8 cellular contexts compared by ENCODE assay signal in the genomic region with DNA sequence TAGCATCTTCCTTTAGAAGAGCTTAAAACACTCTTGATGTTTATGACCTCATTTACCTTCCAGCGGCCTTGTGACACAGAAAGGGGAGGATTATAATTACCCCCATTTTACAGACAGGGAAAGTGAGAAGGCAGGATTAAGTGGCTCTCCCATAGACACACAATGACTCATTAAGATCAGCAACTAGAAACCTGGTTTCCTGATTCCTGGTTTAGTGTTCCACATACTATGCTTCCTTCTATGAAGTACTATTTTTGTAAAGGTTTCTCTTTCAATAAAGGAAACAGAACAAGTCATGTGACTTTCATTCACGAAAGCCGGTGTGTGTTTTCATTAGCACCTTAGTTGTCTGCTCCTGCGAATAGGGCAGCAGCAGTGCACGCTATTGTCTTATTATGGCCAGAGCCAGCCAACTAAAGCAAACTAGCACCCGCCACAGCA. TPM values are rescaled to one million over a fixed set of nuclear protein-coding genes. Genes with fewer than 3 reads are reported as not detected.
A peak's percentile ranks its signal among the peaks of the same experiment; 100 is the strongest.
DNase-seq lines count a peak whose midpoint lies in the region.

No MANE protein-coding gene starts in this region.

- DNase-seq in NCI-H1105 treated with DMSO at 0.1 percent for 48 hours (lab: John Stamatoyannopoulos, UW) (peak; percentile 19), NCI-H1105 (lab: John Stamatoyannopoulos, UW) (no peak), OCI-M1 (lab: John Stamatoyannopoulos, UW) (peak; percentile 61), dermis blood vessel endothelial cell (peak; percentile 42), renal cortical epithelial cell (ENCODE audit: low read depth) (peak; percentile 88), GOT3 (lab: John Stamatoyannopoulos, UW) (no peak), cerebellum (ENCODE audit: low spot score) (no peak)
- DNase-seq in activated effector memory CD4-positive, alpha-beta T cell treated with Interleukin-2 at 50 U/mL for 16 hours = no peak

RNA-seq across cellular contexts. Expression of gene IRS2, which starts 8.3 kb away (rescaled TPM):
- 1.7 and 2.0 TPM in 2 replicates for total RNA-seq in dermis blood vessel endothelial cell
- 6.8 and 22.3 TPM in 2 replicates for total RNA-seq in renal cortical epithelial cell
- 8.3 TPM for total RNA-seq in cerebellum

Comparison
In these comparisons a context has a peak if more than half of its experiments do, and no peak if none do; other contexts are left out.
1. DNase-seq: peak in NCI-H1105 treated with DMSO at 0.1 percent for 48 hours (single experiment), OCI-M1 (single experiment), dermis blood vessel endothelial cell (single experiment) and renal cortical epithelial cell (single experiment); none in NCI-H1105 (single experiment), GOT3 (single experiment), cerebellum (single experiment) and activated effector memory CD4-positive, alpha-beta T cell treated with Interleukin-2 at 50 U/mL for 16 hours (single experiment).